In genomic region chrX:53558646-53559045, GRCh38 we compare ENCODE assay signal across 27 cellular contexts.
"Had no signal": no experiment of that assay in that cellular context is flagged by ENCODE, and none has a peak within 500 bp of the region (broad histone marks: within the 10 kb centered on the region; RNA-seq: fewer than 3 reads in every experiment).

No MANE protein-coding gene starts in this region.

- H3K4me3 Mint-ChIP-seq: central memory CD8-positive, alpha-beta T cell; naive thymus-derived CD8-positive, alpha-beta T cell; T-helper 1 cell treated with Interleukin-12 subunit alpha and Interleukin-12 subunit beta and Interleukin-4 antibody, amounts not matched to agents 30 μg/mL and 1 μg/mL, for 36 hours had no signal

- H3K27me3 Mint-ChIP-seq: central memory CD8-positive, alpha-beta T cell; naive thymus-derived CD8-positive, alpha-beta T cell had no signal

- H3K27ac ChIP-seq: epithelial cell of prostate, esophagus squamous epithelium, heart right ventricle, prostate gland, skin epidermis, suprapubic skin, tibial artery, upper lobe of right lung, WERI-Rb-1 had no signal

- H3K9me3 Mint-ChIP-seq: central memory CD8-positive, alpha-beta T cell; naive thymus-derived CD8-positive, alpha-beta T cell; T-helper 1 cell treated with Interleukin-12 subunit alpha and Interleukin-12 subunit beta and Interleukin-4 antibody, amounts not matched to agents 30 μg/mL and 1 μg/mL, for 36 hours had no signal

- DNase-seq: activated CD8-positive, alpha-beta memory T cell treated with anti-CD3 and anti-CD28 coated beads for 24 hours; activated gamma-delta T cell; amygdala; dermis blood vessel endothelial cell; effector CD8-positive, alpha-beta T cell; esophagus squamous epithelium; foreskin melanocyte; heart right ventricle; mesenchymal stem cell; naive thymus-derived CD8-positive, alpha-beta T cell; retina; SK-N-SH; stimulated activated CD4-positive, alpha-beta T cell treated with anti-CD3 and anti-CD28 coated beads, Interleukin-12 subunit alpha, Interleukin-12 subunit beta, amount 100 ng/mL, for 4 hours; stimulated activated CD4-positive, alpha-beta T cell treated with anti-CD3 and anti-CD28 coated beads, Interleukin-4, amount 100 ng/mL, for 1 hour; SW 1271; T1000; tibial artery; upper lobe of right lung; WERI-Rb-1 had no signal

- H3K27ac Mint-ChIP-seq: T-helper 1 cell treated with Interleukin-12 subunit alpha and Interleukin-12 subunit beta and Interleukin-4 antibody, amounts not matched to agents 30 μg/mL and 1 μg/mL, for 36 hours had no signal

- H3K27me3 ChIP-seq: esophagus squamous epithelium, suprapubic skin, tibial artery, upper lobe of right lung had no signal

- H3K4me1 Mint-ChIP-seq: central memory CD8-positive, alpha-beta T cell had no signal

- H3K9me3 ChIP-seq: esophagus squamous epithelium, heart right ventricle, prostate gland, SK-N-SH, suprapubic skin, tibial artery, upper lobe of right lung had no signal

- ATAC-seq: activated CD4-positive, CD25-positive, alpha-beta regulatory T cell treated with anti-CD3 and anti-CD28 coated beads, Interleukin-2, amount 50 U/mL, for 24 hours; heart right ventricle; naive thymus-derived CD8-positive, alpha-beta T cell; sciatic nerve; upper lobe of right lung had no signal

- H3K4me3 ChIP-seq: esophagus squamous epithelium, heart right ventricle, prostate gland, skin epidermis, suprapubic skin, tibial artery, upper lobe of right lung had no signal
